1 cellular context compared by ENCODE assay signal in genomic region chr7:108103566-108104298, GRCh38.
TF ChIP-seq lines count a peak whose summit lies in the region.

No MANE protein-coding gene starts in this region.

TF ChIP-seq in HepG2, 621 proteins besides CTCF, POLR2A, EP300 and RAD21:
- TF ChIP-seq SIX4 (CRISPR knock-in tag; IDR thresholded peaks at IDR 0.05) (no peak), PAX8 (CRISPR knock-in tag; IDR thresholded peaks at IDR 0.05; ENCODE audit: borderline replicate concordance) (no peak), ZNF557 (CRISPR knock-in tag; IDR thresholded peaks at IDR 0.05) (no peak), THAP9 (CRISPR knock-in tag; IDR thresholded peaks at IDR 0.05; ENCODE audit: borderline replicate concordance) (no peak), KLF16 (CRISPR knock-in tag; IDR thresholded peaks at IDR 0.05) (no peak), HINFP (CRISPR knock-in tag; IDR thresholded peaks at IDR 0.05; ENCODE audit: low read depth) (no peak), ZNF432 (CRISPR knock-in tag; IDR thresholded peaks at IDR 0.05; ENCODE audit: borderline replicate concordance) (no peak), ZIK1 (CRISPR knock-in tag; IDR thresholded peaks at IDR 0.05; ENCODE audit: borderline replicate concordance, low read depth) (no peak), MTA1 (CRISPR knock-in tag; IDR thresholded peaks at IDR 0.05; ENCODE audit: borderline replicate concordance) (no peak), NFE2 (CRISPR knock-in tag; IDR thresholded peaks at IDR 0.05) (peak; percentile 45; the same call in 1 of the 2 replicates), SOX5 (CRISPR knock-in tag; IDR thresholded peaks at IDR 0.05; ENCODE audit: borderline replicate concordance) (peak; percentile 27; the same call in 1 of the 2 replicates), ZNF563 (CRISPR knock-in tag; IDR thresholded peaks at IDR 0.05) (no peak), ZNF331 (CRISPR knock-in tag; IDR thresholded peaks at IDR 0.05) (no peak), PRDM4 (CRISPR knock-in tag; IDR thresholded peaks at IDR 0.05; ENCODE audit: borderline replicate concordance) (no peak), TSC22D2 (CRISPR knock-in tag; IDR thresholded peaks at IDR 0.05; ENCODE audit: borderline replicate concordance) (no peak), NFE2L2 (IDR thresholded peaks at IDR 0.05; ENCODE audit: low read length) (peak; percentile 43; the same call in 1 of the 2 replicates), RCOR2 (CRISPR knock-in tag; IDR thresholded peaks at IDR 0.05) (no peak), NR0B2 (CRISPR knock-in tag; IDR thresholded peaks at IDR 0.05) (no peak)
- TF ChIP-seq, protein P1, sequence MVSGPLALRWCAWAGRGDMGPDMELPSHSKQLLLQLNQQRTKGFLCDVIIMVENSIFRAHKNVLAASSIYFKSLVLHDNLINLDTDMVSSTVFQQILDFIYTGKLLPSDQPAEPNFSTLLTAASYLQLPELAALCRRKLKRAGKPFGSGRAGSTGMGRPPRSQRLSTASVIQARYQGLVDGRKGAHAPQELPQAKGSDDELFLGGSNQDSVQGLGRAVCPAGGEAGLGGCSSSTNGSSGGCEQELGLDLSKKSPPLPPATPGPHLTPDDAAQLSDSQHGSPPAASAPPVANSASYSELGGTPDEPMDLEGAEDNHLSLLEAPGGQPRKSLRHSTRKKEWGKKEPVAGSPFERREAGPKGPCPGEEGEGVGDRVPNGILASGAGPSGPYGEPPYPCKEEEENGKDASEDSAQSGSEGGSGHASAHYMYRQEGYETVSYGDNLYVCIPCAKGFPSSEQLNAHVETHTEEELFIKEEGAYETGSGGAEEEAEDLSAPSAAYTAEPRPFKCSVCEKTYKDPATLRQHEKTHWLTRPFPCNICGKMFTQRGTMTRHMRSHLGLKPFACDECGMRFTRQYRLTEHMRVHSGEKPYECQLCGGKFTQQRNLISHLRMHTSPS (CRISPR knock-in tag; IDR thresholded peaks at IDR 0.05; ENCODE audit: low read depth): no peak
